9 cellular contexts compared by ENCODE assay signal in the genomic region with DNA sequence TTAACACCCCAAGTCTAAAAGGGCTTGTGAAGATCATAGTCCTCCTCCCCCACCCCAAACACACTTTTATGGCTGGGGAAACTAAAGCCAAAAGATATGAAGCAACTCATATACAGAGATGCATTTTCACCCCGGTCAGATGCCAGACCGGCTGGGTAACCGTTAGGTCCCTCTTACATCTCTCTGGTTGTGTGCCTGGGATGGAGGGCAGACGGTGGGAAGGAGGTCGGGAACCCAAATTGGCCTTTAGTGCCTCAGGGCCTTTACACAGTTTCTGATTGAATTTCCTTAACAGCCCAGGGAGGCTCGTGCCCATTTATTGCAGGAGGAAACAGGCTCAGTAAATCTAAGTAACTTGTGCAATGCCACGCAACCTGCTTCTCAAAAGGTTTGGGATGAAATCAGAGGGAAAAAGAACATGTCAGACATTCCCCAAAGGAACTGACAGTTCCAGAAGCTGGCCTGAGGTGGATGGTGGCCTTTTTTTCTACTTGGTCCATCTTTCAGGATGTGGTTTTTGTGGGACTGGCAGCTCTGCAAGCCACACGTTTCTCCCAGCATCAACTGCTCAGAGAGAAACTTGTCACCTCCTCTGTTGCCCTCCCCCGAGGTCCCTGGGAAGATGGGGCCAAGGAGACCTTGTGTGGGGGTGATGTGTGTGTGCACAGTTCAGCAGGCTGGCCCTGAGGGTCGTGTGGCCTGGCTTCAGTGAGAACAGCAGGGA. TPM values are rescaled to one million over a fixed set of nuclear protein-coding genes. Genes with fewer than 3 reads are reported as not detected.
DNase-seq lines count a peak whose midpoint lies in the region; ATAC-seq, FAIRE-seq and TF ChIP-seq lines count a peak whose summit lies in the region.
"Had no signal": no experiment of that assay in that cellular context is flagged by ENCODE, and none has a peak within 500 bp of the region (broad histone marks: within the 10 kb centered on the region; RNA-seq: fewer than 3 reads in every experiment).

No MANE protein-coding gene starts in this region.

- WGBS in mammary epithelial cell (ENCODE audit: low coverage, missing lambda C conversion rate), result 31% methylated on average over 9 of the region's 10 CpGs
- 28 to 35% (median 33%) methylated on average over 10 of the region's 10 CpGs for WGBS in small intestine, 3 donors

- CTCF ChIA-PET in Panc1 (lab: Charles Lee) (interaction anchor here (0.5 to 1.1 kb wide), 7 partner anchors 11 to 425 kb away, joined by 3 to 7 read pairs (median 4); no protein-coding TSS in a partner anchor), mammary epithelial cell (lab: Charles Lee; ENCODE audit: low non-redundant PET) (no interaction called here)

- FAIRE-seq in small intestine (lab: Jason Lieb, UNC), result no peak
- FAIRE-seq: A204.1 had no signal

- no peak overlapping the region for H3K9ac ChIP-seq in mammary epithelial cell (ENCODE audit: insufficient read depth, low read length)

- H3K36me3 ChIP-seq in Panc1 (ENCODE audit: control insufficient read depth, insufficient read depth, low read length) (peaks cover 2% of the 10 kb centered on the region; the same call in 1 of the 2 replicates), mammary epithelial cell (ENCODE audit: insufficient read depth, low read length) (no peaks in the 10 kb centered on the region), small intestine (ENCODE audit: control insufficient read depth in 2 of 2, insufficient read depth in 2 of 2, low read length in 2 of 2) (no peaks in the 10 kb centered on the region)

- POLR2A ChIA-PET in Panc1 (lab: Charles Lee), result no interaction called here

- in situ Hi-C loops in Panc1 (cut with HindIII; ENCODE audit: low pct_unique_long_range_greater_than_20kb, low sequenced_read_pairs) (no loop called here), mammary epithelial cell (cut with MboI; ENCODE audit: low sequenced_read_pairs in 2 of 2) (loop anchor here in 1 of 2 donors (25.0 kb wide), 2 partner anchors 133 to 333 kb away; no protein-coding TSS in a partner anchor)

- peak overlapping the region; percentile 95 for H3K27ac ChIP-seq in Panc1 (ENCODE audit: low read length)
- no peak overlapping the region for H3K27ac ChIP-seq in mammary epithelial cell (ENCODE audit: insufficient read depth, low read depth, low read length)
- H3K27ac ChIP-seq in small intestine (ENCODE audit: low read depth in 1 of 2, low read length in 1 of 2), result peak overlapping the region in 1 of 2 donors; percentile 92
- H3K27ac ChIP-seq in substantia nigra (ENCODE audit: low read depth, low read length, poor library complexity, severe bottlenecking), result no peak overlapping the region

- DNase-seq in NOMO-1 treated with DMSO at 0.1 percent for 48 hours (lab: John Stamatoyannopoulos, UW; ENCODE audit: unreplicated experiment), result peak; percentile 12
- no peak for DNase-seq in NOMO-1 treated with dmso at 0.1 percent for 144 hours (lab: John Stamatoyannopoulos, UW; ENCODE audit: unreplicated experiment)
- DNase-seq in Panc1 (ENCODE audit: low read depth, low spot score), result no peak
- DNase-seq in mammary epithelial cell, result no peak
- DNase-seq in small intestine, result peak; percentile 20
- DNase-seq in T-helper 9 cell, result no peak
- DNase-seq in substantia nigra (lab: John Stamatoyannopoulos, UW), result no peak

- H2AFZ ChIP-seq in mammary epithelial cell (ENCODE audit: low read depth, low read length), result peak overlapping the region; percentile 9

- dilution Hi-C loops in mammary epithelial cell (cut with HindIII; ENCODE audit: low sequenced_read_pairs), result no loop called here

- H3K4me2 ChIP-seq in mammary epithelial cell (ENCODE audit: insufficient read depth, low read depth, low read length), result no peak overlapping the region

- H3K4me3 ChIP-seq in Panc1 (ENCODE audit: low read depth in 2 of 2, low read length in 2 of 2) (peak overlapping the region in 1 of 2 experiments; percentile 16; a peak in 1 of 4 replicates), mammary epithelial cell (replicated peaks in 1 of 3; ENCODE audit: insufficient read depth in 1 of 3, low read depth in 2 of 3, low read length in 3 of 3) (no peak overlapping the region), small intestine (ENCODE audit: low read depth in 1 of 2, low read length in 2 of 2) (no peak overlapping the region)

- H3K27me3 ChIP-seq in Panc1 (ENCODE audit: control insufficient read depth, insufficient read depth, low read length), result no peaks in the 10 kb centered on the region
- H3K27me3 ChIP-seq in mammary epithelial cell (ENCODE audit: insufficient read depth, low read length), result no peaks in the 10 kb centered on the region
- H3K27me3 ChIP-seq in small intestine (ENCODE audit: control insufficient read depth in 2 of 2, insufficient read depth in 2 of 2, low read length in 2 of 2), result no peaks in the 10 kb centered on the region

- ATAC-seq in Panc1 (no peak), GM18498 (IDR thresholded peaks at IDR 0.05; ENCODE audit: unreplicated experiment) (no peak)

- TF ChIP-seq CTCF in Panc1 (IDR thresholded peaks at IDR 0.05), result no peak; the same call in 1 of the 2 replicates
- no peak for TF ChIP-seq CTCF in mammary epithelial cell (conservative IDR thresholded peaks at IDR 0.05 in 1 of 2, IDR thresholded peaks at IDR 0.05 in 1 of 2; ENCODE audit: extremely low read depth in 1 of 2, insufficient read depth in 1 of 2, low read depth in 1 of 2, low read length in 2 of 2)

- BruUV-seq in Panc1 (replicated peaks; lab: Mats Ljungman, UMichigan), result no TSS peak
- no TSS peak for BruUV-seq in mammary epithelial cell (replicated peaks; lab: Mats Ljungman, UMichigan)

- peaks cover 43% of the 10 kb centered on the region for H3K4me1 ChIP-seq in Panc1 (ENCODE audit: control insufficient read depth, insufficient read depth, low read length)
- peaks cover 19% of the 10 kb centered on the region for H3K4me1 ChIP-seq in mammary epithelial cell (ENCODE audit: insufficient read depth, low read length)
- no peaks in the 10 kb centered on the region for H3K4me1 ChIP-seq in small intestine (ENCODE audit: control insufficient read depth in 2 of 2, insufficient read depth in 1 of 2, low read depth in 1 of 2, low read length in 1 of 2)

- intact Hi-C loops in Panc1 (cut with micrococcal nuclease; ENCODE audit: unreplicated experiment), result loop anchor here (5.0 kb wide), 2 partner anchors 37 to 298 kb away; no protein-coding TSS in a partner anchor
- intact Hi-C loops in mammary epithelial cell (cut with micrococcal nuclease), result loop anchor here (1.0 kb wide), 2 partner anchors 237 to 502 kb away; no protein-coding TSS in a partner anchor

- H3K79me2 ChIP-seq in mammary epithelial cell (ENCODE audit: insufficient read depth, low read length), result peaks cover 20% of the 10 kb centered on the region

- no peaks in the 10 kb centered on the region for H3K9me3 ChIP-seq in Panc1 (ENCODE audit: control insufficient read depth, insufficient read depth, low read depth, low read length)
- H3K9me3 ChIP-seq in mammary epithelial cell (replicated peaks; ENCODE audit: insufficient read depth, low read length), result no peaks in the 10 kb centered on the region
- H3K9me3 ChIP-seq in small intestine (ENCODE audit: control insufficient read depth, low read depth), result no peaks in the 10 kb centered on the region

- H4K20me1 ChIP-seq in mammary epithelial cell (ENCODE audit: insufficient read depth, low read length), result no peaks in the 10 kb centered on the region

RNA-seq across cellular contexts. Expression of gene DHRS3, which starts 2.3 kb away (rescaled TPM):
- total RNA-seq in Panc1 (2021; ENCODE audit: unreplicated experiment) (113 TPM), mammary epithelial cell (10 to 100 TPM; 18.7 to 76.3 TPM)
- polyA plus RNA-seq in Panc1 (2012; ENCODE audit: insufficient read length), result 143 TPM
- polyA plus RNA-seq in mammary epithelial cell (28.3 TPM), small intestine (10 to 100 TPM; 56.0 to 87.0 (median 71.1) TPM)
- 63.9 TPM for polyA minus RNA-seq in mammary epithelial cell

RNA-seq across cellular contexts. Expression of gene AADACL4, which starts 23.6 kb away (rescaled TPM):
- total RNA-seq in Panc1 (2021; ENCODE audit: unreplicated experiment) (not detected), mammary epithelial cell (not detected)
- polyA plus RNA-seq in Panc1 (2012; ENCODE audit: insufficient read length), result not detected
- polyA plus RNA-seq in mammary epithelial cell (not detected), small intestine (not detected)
- not detected for polyA minus RNA-seq in mammary epithelial cell

Comparison
In these comparisons a context has a peak if more than half of its experiments do, and no peak if none do; other contexts are left out.
1. DNase-seq: peak in NOMO-1 treated with DMSO at 0.1 percent for 48 hours (single experiment) and small intestine (single experiment); none in NOMO-1 treated with dmso at 0.1 percent for 144 hours (single experiment), Panc1 (single experiment), mammary epithelial cell (single experiment), T-helper 9 cell (single experiment) and substantia nigra (0 of 49).